In the genomic region with DNA sequence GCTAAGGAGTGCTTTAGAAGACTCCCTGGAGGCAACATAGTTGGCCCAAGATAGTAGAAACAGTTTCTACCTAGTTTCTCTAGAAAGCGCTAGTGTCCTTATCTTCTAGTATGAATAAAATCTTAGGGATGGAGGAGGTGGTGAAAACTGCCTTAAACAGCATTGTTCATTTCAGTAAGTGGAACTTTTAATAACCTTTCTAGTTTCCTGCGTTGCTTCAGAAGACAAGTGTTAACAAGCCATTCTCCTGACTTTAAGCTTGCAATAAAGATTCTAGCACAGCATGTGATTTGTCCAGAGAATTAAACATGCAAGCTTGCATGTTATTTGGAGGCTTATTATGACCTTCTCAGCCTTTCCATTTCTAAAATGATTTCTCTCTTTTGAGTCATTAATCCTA, we compare ENCODE assay signal across 19 cellular contexts.
"Had no signal": no experiment of that assay in that cellular context is flagged by ENCODE, and none has a peak within 500 bp of the region (broad histone marks: within the 10 kb centered on the region; RNA-seq: fewer than 3 reads in every experiment).

No MANE protein-coding gene starts in this region.

- H3K4me1 ChIP-seq: gastroesophageal sphincter, left lung, lower lobe of right lung, right atrium auricular region had no signal

- H3K27ac ChIP-seq: gastroesophageal sphincter, left lung, lower lobe of right lung, right atrium auricular region had no signal

- H3K9me3 ChIP-seq: gastroesophageal sphincter, left lung, lower lobe of right lung, right atrium auricular region had no signal

- H3K27me3 ChIP-seq: gastroesophageal sphincter, left lung, right atrium auricular region had no signal

- H3K4me3 ChIP-seq: gastroesophageal sphincter, left lung, lower lobe of right lung, right atrium auricular region had no signal

- FAIRE-seq: colon, small intestine, urothelium cell line had no signal

- ATAC-seq: effector memory CD8-positive, alpha-beta T cell; gastroesophageal sphincter; left lung; lower lobe of right lung had no signal

- H3K27me3 Mint-ChIP-seq: dendritic cell treated with granulocyte-macrophage colony-stimulating factor and Interleukin-4, amounts not matched to agents 40 ng/mL and 50 ng/mL, for 4 days; effector memory CD8-positive, alpha-beta T cell; naive B cell; type B pancreatic cell had no signal

- DNase-seq: effector memory CD8-positive, alpha-beta T cell; erythroblast; glutamatergic neuron; islet precursor cell; left lung; lower lobe of right lung; mesenchymal stem cell; naive B cell; small intestine; stimulated activated CD4-positive, alpha-beta T cell treated with anti-CD3 and anti-CD28 coated beads, Interleukin-12 subunit alpha, Interleukin-12 subunit beta, amount 100 ng/mL, for 4 hours; stimulated activated CD4-positive, alpha-beta T cell treated with anti-CD3 and anti-CD28 coated beads, Interleukin-2, amount 100 ng/mL, for 48 hours; stimulated activated naive CD4-positive, alpha-beta T cell treated with Interleukin-2 at 50 U/mL for 16 hours had no signal

- H3K4me1 Mint-ChIP-seq: naive B cell, nephron had no signal

- H3K27ac Mint-ChIP-seq: dendritic cell treated with granulocyte-macrophage colony-stimulating factor and Interleukin-4, amounts not matched to agents 40 ng/mL and 50 ng/mL, for 4 days; effector memory CD8-positive, alpha-beta T cell; naive B cell; nephron; type B pancreatic cell had no signal

- H3K36me3 Mint-ChIP-seq: type B pancreatic cell had no signal

- H3K4me3 Mint-ChIP-seq: dendritic cell treated with granulocyte-macrophage colony-stimulating factor and Interleukin-4, amounts not matched to agents 40 ng/mL and 50 ng/mL, for 4 days; effector memory CD8-positive, alpha-beta T cell; naive B cell; nephron; type B pancreatic cell had no signal

- H3K9me3 Mint-ChIP-seq: dendritic cell treated with granulocyte-macrophage colony-stimulating factor and Interleukin-4, amounts not matched to agents 40 ng/mL and 50 ng/mL, for 4 days; effector memory CD8-positive, alpha-beta T cell; naive B cell; nephron; type B pancreatic cell had no signal
